Comparison of ENCODE assay signal across 1 cellular context in genomic region chr2:226838758-226839555, GRCh38.
TF ChIP-seq lines count a peak whose summit lies in the region.

No MANE protein-coding gene starts in this region.

TF ChIP-seq in K562, 482 proteins besides CTCF, POLR2A, EP300 and RAD21 (continued from another document):
- TF ChIP-seq ZBTB11 (CRISPR knock-in tag; IDR thresholded peaks at IDR 0.05) (no peak), TARDBP (IDR thresholded peaks at IDR 0.05) (no peak), LCOR (CRISPR knock-in tag; IDR thresholded peaks at IDR 0.05) (no peak), ZNF239 (CRISPR knock-in tag; IDR thresholded peaks at IDR 0.05) (no peak), ATF4 (CRISPR knock-in tag; IDR thresholded peaks at IDR 0.05) (no peak), THRB (CRISPR knock-in tag; conservative IDR thresholded peaks at IDR 0.05) (no peak), RNF219 (CRISPR knock-in tag; IDR thresholded peaks at IDR 0.05) (no peak), TAF15 (IDR thresholded peaks at IDR 0.05; ENCODE audit: low read depth, low read length) (no peak), ETS1 (conservative IDR thresholded peaks at IDR 0.05; ENCODE audit: control insufficient read depth, low read depth, low read length) (no peak), CHCHD3 (CRISPR knock-in tag; IDR thresholded peaks at IDR 0.05) (no peak), ZNF253 (CRISPR knock-in tag; conservative IDR thresholded peaks at IDR 0.05) (no peak)
